8 cellular contexts compared by ENCODE assay signal in genomic region chr17:3695129-3695722, GRCh38. TPM values are rescaled to one million over a fixed set of nuclear protein-coding genes. Genes with fewer than 3 reads are reported as not detected.
DNase-seq lines count a peak whose midpoint lies in the region; ATAC-seq lines count a peak whose summit lies in the region.

No MANE protein-coding gene starts in this region.

- H3K4me3 Mint-ChIP-seq in natural killer cell treated with Interleukin-12 subunit alpha and Interleukin-12 subunit beta and Interleukin-15 and Interleukin-18, amount 100 ng/mL, for 72 hours, result peak overlapping the region; percentile 95

- H3K36me3 Mint-ChIP-seq in natural killer cell treated with Interleukin-12 subunit alpha and Interleukin-12 subunit beta and Interleukin-15 and Interleukin-18, amount 100 ng/mL, for 72 hours, result peaks cover 31% of the 10 kb centered on the region

- no peaks in the 10 kb centered on the region for H3K36me3 ChIP-seq in MG63
- peaks cover 13% of the 10 kb centered on the region for H3K36me3 ChIP-seq in effector memory CD4-positive, alpha-beta T cell (ENCODE audit: control insufficient read depth, insufficient read depth, low read length)

- H3K4me1 Mint-ChIP-seq in natural killer cell treated with Interleukin-12 subunit alpha and Interleukin-12 subunit beta and Interleukin-15 and Interleukin-18, amount 100 ng/mL, for 72 hours (ENCODE audit: low read depth in 2 of 2), result peaks cover 34 to 47% of the 10 kb centered on the region in 2 donors

- peak overlapping the region; percentile 13 for H3K27ac ChIP-seq in effector memory CD4-positive, alpha-beta T cell (ENCODE audit: insufficient read depth, low read length, poor library complexity, severe bottlenecking)

- peak overlapping the region; percentile 90 to 93 for H3K27ac Mint-ChIP-seq in natural killer cell treated with Interleukin-12 subunit alpha and Interleukin-12 subunit beta and Interleukin-15 and Interleukin-18, amount 100 ng/mL, for 72 hours

- H3K27me3 ChIP-seq in MG63, result no peaks in the 10 kb centered on the region
- H3K27me3 ChIP-seq in effector memory CD4-positive, alpha-beta T cell (replicated peaks; ENCODE audit: control insufficient read depth, insufficient read depth, low read length, poor library complexity, severe bottlenecking), result no peaks in the 10 kb centered on the region

- ATAC-seq in natural killer cell treated with Interleukin-12 subunit alpha and Interleukin-12 subunit beta and Interleukin-15 and Interleukin-18, amount 100 ng/mL, for 72 hours, result peak; percentile 1 to 4
- ATAC-seq in HG02678 (IDR thresholded peaks at IDR 0.05; ENCODE audit: unreplicated experiment) (no peak), GM21515 (IDR thresholded peaks at IDR 0.05; ENCODE audit: unreplicated experiment) (no peak)

- H3K9me3 Mint-ChIP-seq in natural killer cell treated with Interleukin-12 subunit alpha and Interleukin-12 subunit beta and Interleukin-15 and Interleukin-18, amount 100 ng/mL, for 72 hours, result no peaks in the 10 kb centered on the region

- H3K27me3 Mint-ChIP-seq in natural killer cell treated with Interleukin-12 subunit alpha and Interleukin-12 subunit beta and Interleukin-15 and Interleukin-18, amount 100 ng/mL, for 72 hours, result no peaks in the 10 kb centered on the region

- H3K4me1 ChIP-seq in effector memory CD4-positive, alpha-beta T cell (ENCODE audit: control insufficient read depth, insufficient read depth, low read length, poor library complexity, severe bottlenecking), result peaks cover 12% of the 10 kb centered on the region

- H3K4me3 ChIP-seq in MG63, result peak overlapping the region; percentile 59
- peak overlapping the region; percentile 72 for H3K4me3 ChIP-seq in effector memory CD4-positive, alpha-beta T cell (ENCODE audit: insufficient read depth, low read depth, low read length, poor library complexity, severe bottlenecking)

- no peaks in the 10 kb centered on the region for H3K9me3 ChIP-seq in MG63
- no peaks in the 10 kb centered on the region for H3K9me3 ChIP-seq in effector memory CD4-positive, alpha-beta T cell (ENCODE audit: control insufficient read depth, low read length)

- DNase-seq in DMS53 (lab: John Stamatoyannopoulos, UW) (peak; percentile 51), MG63 (peak; percentile 66), COLO829 (ENCODE audit: low spot score) (no peak), germinal center (ENCODE audit: low spot score) (no peak)
- DNase-seq in effector memory CD4-positive, alpha-beta T cell, result no peak
- DNase-seq in natural killer cell treated with Interleukin-12 subunit alpha and Interleukin-12 subunit beta and Interleukin-15 and Interleukin-18, amount 100 ng/mL, for 72 hours (ENCODE audit: low spot score), result no peak

RNA-seq across cellular contexts. Expression of gene P2RX5, which starts 0.7 kb away (rescaled TPM):
- total RNA-seq in MG63 (2014; rRNA removed; shearing (Covaris generic); ENCODE audit: low replicate concordance), result 12.0 and 12.3 TPM in 2 replicates
- 1,000 to 10,000 TPM; 2,596 to 3,366 TPM for total RNA-seq in natural killer cell treated with Interleukin-12 subunit alpha and Interleukin-12 subunit beta and Interleukin-15 and Interleukin-18, amount 100 ng/mL, for 72 hours

RNA-seq across cellular contexts. Expression of gene EMC6, which starts 26.6 kb away (rescaled TPM):
- 2.4 and 23.4 TPM in 2 replicates for total RNA-seq in MG63 (2014; rRNA removed; shearing (Covaris generic); ENCODE audit: low replicate concordance)
- total RNA-seq in natural killer cell treated with Interleukin-12 subunit alpha and Interleukin-12 subunit beta and Interleukin-15 and Interleukin-18, amount 100 ng/mL, for 72 hours, result 10 to 100 TPM; 43.7 to 56.2 TPM

RNA-seq across cellular contexts. Expression of gene TAX1BP3, which starts 26.8 kb away (rescaled TPM):
- total RNA-seq in MG63 (2014; rRNA removed; shearing (Covaris generic); ENCODE audit: low replicate concordance), result 63.4 and 127 TPM in 2 replicates
- 100 to 1,000 TPM; 135 to 204 TPM for total RNA-seq in natural killer cell treated with Interleukin-12 subunit alpha and Interleukin-12 subunit beta and Interleukin-15 and Interleukin-18, amount 100 ng/mL, for 72 hours

RNA-seq across cellular contexts. Expression of gene HASPIN, which starts 28.5 kb away (rescaled TPM):
- 6.9 and 13.0 TPM in 2 replicates for total RNA-seq in MG63 (2014; rRNA removed; shearing (Covaris generic); ENCODE audit: low replicate concordance)
- 10 to 100 TPM; 44.2 to 64.6 TPM for total RNA-seq in natural killer cell treated with Interleukin-12 subunit alpha and Interleukin-12 subunit beta and Interleukin-15 and Interleukin-18, amount 100 ng/mL, for 72 hours

RNA-seq across cellular contexts. Expression of gene CTNS, which starts 58.7 kb away (rescaled TPM):
- total RNA-seq in MG63 (2014; rRNA removed; shearing (Covaris generic); ENCODE audit: low replicate concordance), result 1.1 and 2.2 TPM in 2 replicates
- 10 to 100 TPM; 11.1 to 24.5 TPM for total RNA-seq in natural killer cell treated with Interleukin-12 subunit alpha and Interleukin-12 subunit beta and Interleukin-15 and Interleukin-18, amount 100 ng/mL, for 72 hours

Comparison
In these comparisons a context has a peak if more than half of its experiments do, and no peak if none do; other contexts are left out.
1. DNase-seq: peak in DMS53 (single experiment) and MG63 (single experiment); none in effector memory CD4-positive, alpha-beta T cell (0 of 3), natural killer cell treated with Interleukin-12 subunit alpha and Interleukin-12 subunit beta and Interleukin-15 and Interleukin-18, amount 100 ng/mL, for 72 hours (single experiment), COLO829 (single experiment) and germinal center (single experiment).
2. ATAC-seq: peak in natural killer cell treated with Interleukin-12 subunit alpha and Interleukin-12 subunit beta and Interleukin-15 and Interleukin-18, amount 100 ng/mL, for 72 hours (2 of 2); none in HG02678 (single experiment) and GM21515 (single experiment).
3. RNA of gene P2RX5, which starts 0.7 kb away (total RNA-seq): 2,596 to 3,366 TPM in natural killer cell treated with Interleukin-12 subunit alpha and Interleukin-12 subunit beta and Interleukin-15 and Interleukin-18, amount 100 ng/mL, for 72 hours; 12.0 to 12.3 TPM in MG63; every median in the first group is over 100 times any median in the second.